In genomic region chr2:218296200-218296599, GRCh38 we compare ENCODE assay signal across 30 cellular contexts. TPM values are rescaled to one million over a fixed set of nuclear protein-coding genes. Genes with fewer than 3 reads are reported as not detected.
DNase-seq lines count a peak whose midpoint lies in the region; ATAC-seq and TF ChIP-seq lines count a peak whose summit lies in the region.
"Had no signal": no experiment of that assay in that cellular context is flagged by ENCODE, and none has a peak within 500 bp of the region (broad histone marks: within the 10 kb centered on the region; RNA-seq: fewer than 3 reads in every experiment).

No MANE protein-coding gene starts in this region.

- no peaks in the 10 kb centered on the region for H3K9me3 ChIP-seq in CD4-positive, CD25-positive, alpha-beta regulatory T cell (ENCODE audit: control insufficient read depth in 2 of 2, low read length in 2 of 2)
- H3K9me3 ChIP-seq in body of pancreas, result no peaks in the 10 kb centered on the region
- no peaks in the 10 kb centered on the region for H3K9me3 ChIP-seq in suprapubic skin
- H3K9me3 ChIP-seq: BE2C, heart right ventricle, ovary, tibial nerve had no signal

- no peak overlapping the region for H3K27ac ChIP-seq in CD4-positive, CD25-positive, alpha-beta regulatory T cell (ENCODE audit: insufficient read depth, low read length, poor library complexity, severe bottlenecking)
- H3K27ac ChIP-seq in body of pancreas (peak overlapping the region; percentile 32 to 99 (median 98)), layer of hippocampus (ENCODE audit: low read depth, low read length) (peak overlapping the region; percentile 88), suprapubic skin (peak overlapping the region; percentile 72)
- H3K27ac ChIP-seq: KMS-11, ovary had no signal

- no peaks in the 10 kb centered on the region for H3K9me3 Mint-ChIP-seq in CD4-positive, CD25-positive, alpha-beta regulatory T cell
- no peaks in the 10 kb centered on the region for H3K9me3 Mint-ChIP-seq in WTC11
- H3K9me3 Mint-ChIP-seq: activated naive CD4-positive, alpha-beta T cell treated with anti-CD3 and anti-CD28 coated beads for 36 hours; natural killer cell treated with Interleukin-12 subunit alpha and Interleukin-12 subunit beta and Interleukin-15 and Interleukin-18, amount 100 ng/mL, for 72 hours; stimulated activated naive B cell treated with anti-CD40 and anti-IgM and Interleukin-4, amounts not matched to agents 10 μg/mL and 1 μg/mL and 100 μg/mL, for 72 hours had no signal

- CTCF ChIA-PET in WTC11 (lab: Charles Lee), result interaction anchor here (0.8 to 3.6 kb wide), 4 partner anchors 61 to 100 kb away, joined by 3 to 17 read pairs (median 10); partner anchors contain the start of gene CATIP

- peaks cover 7 to 31% (median 13%) of the 10 kb centered on the region in 4 donors for H3K4me1 Mint-ChIP-seq in CD4-positive, CD25-positive, alpha-beta regulatory T cell
- H3K4me1 Mint-ChIP-seq in WTC11, result peaks cover 36% of the 10 kb centered on the region

- 73 to 88% methylated on average over 1 of the region's 1 CpG for WGBS in body of pancreas, 2 donors
- WGBS in suprapubic skin, result 82% methylated on average over 1 of the region's 1 CpG

- no peaks in the 10 kb centered on the region for H3K36me3 ChIP-seq in CD4-positive, CD25-positive, alpha-beta regulatory T cell (ENCODE audit: control insufficient read depth, insufficient read depth, low read length)
- H3K36me3 ChIP-seq in body of pancreas (replicated peaks in 1 of 2; ENCODE audit: insufficient read depth in 1 of 2, low read depth in 2 of 2) (no peaks in the 10 kb centered on the region), suprapubic skin (no peaks in the 10 kb centered on the region)
- H3K36me3 ChIP-seq: BE2C, heart right ventricle, ovary, tibial nerve had no signal

- POLR2A ChIA-PET in WTC11 (lab: Charles Lee), result interaction anchor here (1.2 kb wide), 1 partner anchor 26 kb away, joined by 3 read pairs; the partner anchor contains the start of genes AAMP and PNKD

- TF ChIP-seq EP300 in suprapubic skin (IDR thresholded peaks at IDR 0.05), result no peak

- H3K27me3 Mint-ChIP-seq in CD4-positive, CD25-positive, alpha-beta regulatory T cell, result no peaks in the 10 kb centered on the region
- H3K27me3 Mint-ChIP-seq in WTC11 (ENCODE audit: low read depth), result peaks cover 4% of the 10 kb centered on the region; the same call in 1 of the 2 replicates
- H3K27me3 Mint-ChIP-seq: natural killer cell treated with Interleukin-12 subunit alpha and Interleukin-12 subunit beta and Interleukin-15 and Interleukin-18, amount 100 ng/mL, for 72 hours; stimulated activated naive B cell treated with anti-CD40 and anti-IgM and Interleukin-4, amounts not matched to agents 10 μg/mL and 1 μg/mL and 100 μg/mL, for 72 hours had no signal

- DNase-seq in CD4-positive, CD25-positive, alpha-beta regulatory T cell, result no peak
- DNase-seq in body of pancreas, result no peak
- DNase-seq in suprapubic skin (ENCODE audit: low spot score in 2 of 2), result no peak
- DNase-seq in WTC11 (ENCODE audit: low spot score), result no peak
- no peak for DNase-seq in NCI-H1417 treated with DMSO at 0.1 percent for 48 hours (lab: John Stamatoyannopoulos, UW)
- no peak for DNase-seq in HuH-7 (ENCODE audit: low spot score)
- DNase-seq: activated CD4-positive, alpha-beta T cell treated with anti-CD3 and anti-CD28 coated beads for 4 hours; activated naive CD4-positive, alpha-beta T cell treated with anti-CD3 and anti-CD28 coated beads for 36 hours; activated T-cell treated with anti-CD3 and anti-CD28 coated beads, Interleukin-2, amount 50 U/mL, for 48 hours; amniotic stem cell; BE2C; central memory CD4-positive, alpha-beta T cell; COR-L47; DMS79 treated with DMSO at 0.1 percent for 48 hours; GOT3; heart right ventricle; left colon; NCI-H524; ovary; stimulated activated CD4-positive, alpha-beta T cell treated with anti-CD3 and anti-CD28 coated beads, Interleukin-4, amount 100 ng/mL, for 24 hours; stimulated activated naive B cell treated with anti-CD40 and anti-IgM and Interleukin-4, amounts not matched to agents 10 μg/mL and 1 μg/mL and 100 μg/mL, for 72 hours had no signal

- H3K4me3 ChIP-seq in CD4-positive, CD25-positive, alpha-beta regulatory T cell (ENCODE audit: low read depth, low read length), result no peak overlapping the region
- H3K4me3 ChIP-seq in body of pancreas (no peak overlapping the region), suprapubic skin (no peak overlapping the region)
- H3K4me3 ChIP-seq: heart right ventricle, ovary, tibial nerve had no signal

- no peak for ATAC-seq in CD4-positive, CD25-positive, alpha-beta regulatory T cell (ENCODE audit: low read depth in 2 of 2)
- ATAC-seq in body of pancreas, result no peak
- ATAC-seq in WTC11, result no peak
- no peak for ATAC-seq in HG02840 (IDR thresholded peaks at IDR 0.05; ENCODE audit: low FRiP score, unreplicated experiment)
- ATAC-seq: heart right ventricle; left colon; natural killer cell treated with Interleukin-12 subunit alpha and Interleukin-12 subunit beta and Interleukin-15 and Interleukin-18, amount 100 ng/mL, for 72 hours; Panc1; right cardiac atrium; stimulated activated naive B cell treated with anti-CD40 and anti-IgM and Interleukin-4, amounts not matched to agents 10 μg/mL and 1 μg/mL and 100 μg/mL, for 72 hours had no signal

- TF ChIP-seq CTCF in body of pancreas (IDR thresholded peaks at IDR 0.05), result no peak
- TF ChIP-seq CTCF in suprapubic skin (IDR thresholded peaks at IDR 0.05), result no peak
- no peak for TF ChIP-seq CTCF in WTC11 (IDR thresholded peaks at IDR 0.05)

- TF ChIP-seq POLR2A in body of pancreas (IDR thresholded peaks at IDR 0.05) (no peak), suprapubic skin (IDR thresholded peaks at IDR 0.05) (no peak)

- no peaks in the 10 kb centered on the region for H3K27me3 ChIP-seq in CD4-positive, CD25-positive, alpha-beta regulatory T cell (ENCODE audit: control insufficient read depth, insufficient read depth, low read length)
- H3K27me3 ChIP-seq in body of pancreas (no peaks in the 10 kb centered on the region), layer of hippocampus (ENCODE audit: control insufficient read depth, insufficient read depth, low read length) (no peaks in the 10 kb centered on the region), suprapubic skin (no peaks in the 10 kb centered on the region)
- H3K27me3 ChIP-seq: BE2C, heart right ventricle, ovary, tibial nerve had no signal

- H3K4me3 Mint-ChIP-seq in CD4-positive, CD25-positive, alpha-beta regulatory T cell, result peak overlapping the region in 1 of 4 donors; percentile 44
- no peak overlapping the region for H3K4me3 Mint-ChIP-seq in WTC11
- H3K4me3 Mint-ChIP-seq: activated naive CD4-positive, alpha-beta T cell treated with anti-CD3 and anti-CD28 coated beads for 36 hours; natural killer cell treated with Interleukin-12 subunit alpha and Interleukin-12 subunit beta and Interleukin-15 and Interleukin-18, amount 100 ng/mL, for 72 hours; stimulated activated naive B cell treated with anti-CD40 and anti-IgM and Interleukin-4, amounts not matched to agents 10 μg/mL and 1 μg/mL and 100 μg/mL, for 72 hours had no signal

- intact Hi-C loops in body of pancreas (cut with DNase I), result no loop called here

- no peaks in the 10 kb centered on the region for H3K36me3 Mint-ChIP-seq in CD4-positive, CD25-positive, alpha-beta regulatory T cell
- no peaks in the 10 kb centered on the region for H3K36me3 Mint-ChIP-seq in WTC11
- H3K36me3 Mint-ChIP-seq: natural killer cell treated with Interleukin-12 subunit alpha and Interleukin-12 subunit beta and Interleukin-15 and Interleukin-18, amount 100 ng/mL, for 72 hours; stimulated activated naive B cell treated with anti-CD40 and anti-IgM and Interleukin-4, amounts not matched to agents 10 μg/mL and 1 μg/mL and 100 μg/mL, for 72 hours had no signal

- H3K27ac Mint-ChIP-seq in CD4-positive, CD25-positive, alpha-beta regulatory T cell, result peak overlapping the region in 2 of 3 donors; percentile 6 to 22
- no peak overlapping the region for H3K27ac Mint-ChIP-seq in WTC11
- H3K27ac Mint-ChIP-seq: activated naive CD4-positive, alpha-beta T cell treated with anti-CD3 and anti-CD28 coated beads for 36 hours; natural killer cell treated with Interleukin-12 subunit alpha and Interleukin-12 subunit beta and Interleukin-15 and Interleukin-18, amount 100 ng/mL, for 72 hours; stimulated activated naive B cell treated with anti-CD40 and anti-IgM and Interleukin-4, amounts not matched to agents 10 μg/mL and 1 μg/mL and 100 μg/mL, for 72 hours had no signal

- peaks cover 23% of the 10 kb centered on the region for H3K4me1 ChIP-seq in CD4-positive, CD25-positive, alpha-beta regulatory T cell (ENCODE audit: control insufficient read depth, insufficient read depth, low read length, poor library complexity, severe bottlenecking)
- H3K4me1 ChIP-seq in body of pancreas, result peaks cover 68% of the 10 kb centered on the region
- H3K4me1 ChIP-seq in suprapubic skin, result peaks cover 56% of the 10 kb centered on the region

TF ChIP-seq in WTC11, 78 proteins besides CTCF, POLR2A, EP300 and RAD21 (continues in another document):
- TF ChIP-seq JAZF1 (CRISPR knock-in tag; IDR thresholded peaks at IDR 0.05) (no peak), E2F5 (CRISPR knock-in tag; IDR thresholded peaks at IDR 0.05) (no peak)

RNA-seq across cellular contexts. Expression of gene TMBIM1, which starts 3.9 kb away (rescaled TPM):
- 96.4 TPM for total RNA-seq in CD4-positive, CD25-positive, alpha-beta regulatory T cell
- 100 to 1,000 TPM; 161 to 180 (median 162) TPM for polyA plus RNA-seq in CD4-positive, CD25-positive, alpha-beta regulatory T cell
- total RNA-seq in body of pancreas, result 100 to 1,000 TPM; 125 to 148 TPM
- 100 to 1,000 TPM; 234 to 370 (median 319) TPM for total RNA-seq in suprapubic skin
- 23.5 to 30.1 TPM (median 26.5 TPM) in 3 replicates for total RNA-seq in WTC11 (2021)

RNA-seq across cellular contexts. Expression of gene PNKD, which starts 25.9 kb away (rescaled TPM):
- total RNA-seq in CD4-positive, CD25-positive, alpha-beta regulatory T cell, result 21.9 TPM
- 100 to 1,000 TPM in 1 of 4 donors, 10 to 100 TPM in 3; 96.2 to 107 (median 98.8) TPM for polyA plus RNA-seq in CD4-positive, CD25-positive, alpha-beta regulatory T cell
- total RNA-seq in body of pancreas (10 to 100 TPM; 17.1 to 21.3 TPM), suprapubic skin (10 to 100 TPM; 33.4 to 66.4 (median 49.4) TPM), WTC11 (2021) (45.0 to 49.8 TPM (median 45.8 TPM) in 3 replicates)

RNA-seq across cellular contexts. Expression of gene AAMP, which starts 26.3 kb away (rescaled TPM):
- total RNA-seq in CD4-positive, CD25-positive, alpha-beta regulatory T cell, result 55.8 TPM
- polyA plus RNA-seq in CD4-positive, CD25-positive, alpha-beta regulatory T cell, result 10 to 100 TPM; 84.8 to 92.2 (median 87.8) TPM
- total RNA-seq in body of pancreas (100 to 1,000 TPM in 1 of 2 donors, 10 to 100 TPM in 1; 61.5 to 114 TPM), suprapubic skin (100 to 1,000 TPM; 103 to 154 (median 144) TPM), WTC11 (2021) (113 to 125 TPM (median 115 TPM) in 3 replicates)

RNA-seq across cellular contexts. Expression of gene GPBAR1, which starts 35.4 kb away (rescaled TPM):
- 1.2 TPM for total RNA-seq in CD4-positive, CD25-positive, alpha-beta regulatory T cell
- polyA plus RNA-seq in CD4-positive, CD25-positive, alpha-beta regulatory T cell, result not detected
- total RNA-seq in body of pancreas (10 to 100 TPM in 1 of 2 donors, 1 to 10 TPM in 1; 3.1 to 90.3 TPM), suprapubic skin (1 to 10 TPM in 2 of 4 donors, under 1 TPM in 1, not detected in 1; 0.98 to 2.0 (median 1.6) TPM), WTC11 (2021) (0.20 to 0.39 TPM (median 0.25 TPM) in 3 replicates)
- total RNA-seq: fibroblast of villous mesenchyme, SK-MEL-5 had no signal
